ENCODE assay signal across 20 cellular contexts in genomic region chrX:10045327-10046000, GRCh38.
DNase-seq lines count a peak whose midpoint lies in the region; ATAC-seq and TF ChIP-seq lines count a peak whose summit lies in the region.
"Had no signal": no experiment of that assay in that cellular context is flagged by ENCODE, and none has a peak within 500 bp of the region (broad histone marks: within the 10 kb centered on the region; RNA-seq: fewer than 3 reads in every experiment).

No MANE protein-coding gene starts in this region.

- TF ChIP-seq CTCF in ascending aorta (IDR thresholded peaks at IDR 0.05) (no peak), foreskin keratinocyte (conservative IDR thresholded peaks at IDR 0.05) (no peak)

- H3K27me3 ChIP-seq in ascending aorta (no peaks in the 10 kb centered on the region), foreskin keratinocyte (no peaks in the 10 kb centered on the region), aorta (ENCODE audit: control insufficient read depth in 1 of 2, insufficient read depth in 2 of 2, low read length in 1 of 2) (no peaks in the 10 kb centered on the region)
- H3K27me3 ChIP-seq: BLaER1, brain microvascular endothelial cell had no signal

- H3K4me1 ChIP-seq in ascending aorta (peaks cover 0 to 5% of the 10 kb centered on the region in 2 donors), foreskin keratinocyte (no peaks in the 10 kb centered on the region), aorta (ENCODE audit: control insufficient read depth in 1 of 2, insufficient read depth in 2 of 2, low read length in 2 of 2) (peaks cover 0 to 4% of the 10 kb centered on the region in 2 donors)

- peak overlapping the region; percentile 51 to 75 for H3K27ac ChIP-seq in ascending aorta
- no peak overlapping the region for H3K27ac ChIP-seq in foreskin keratinocyte
- peak overlapping the region in 1 of 2 donors; percentile 87 for H3K27ac ChIP-seq in aorta (ENCODE audit: low read depth in 1 of 2, low read length in 2 of 2)
- H3K27ac ChIP-seq: BLaER1, brain microvascular endothelial cell, HL-60 had no signal

- intact Hi-C loops in ascending aorta (cut with DNase I) (no loop called here), aorta (cut with DNase I) (no loop called here)

- ATAC-seq in foreskin keratinocyte: peak; percentile 53
- ATAC-seq in aorta (ENCODE audit: low FRiP score): peak; percentile 67
- ATAC-seq: T-cell had no signal

- peak in 1 of 2 donors; percentile 74 for DNase-seq in ascending aorta (ENCODE audit: low spot score in 2 of 2)
- DNase-seq in foreskin keratinocyte: no peak
- peak; percentile 61 for DNase-seq in myocyte (ENCODE audit: low read depth)
- peak; percentile 70 to 77 for DNase-seq in aorta
- DNase-seq in dedifferentiated amniotic fluid mesenchymal stem cell (ENCODE audit: extremely low spot score): no peak
- no peak for DNase-seq in NK-92 (lab: John Stamatoyannopoulos, UW; ENCODE audit: unreplicated experiment)
- no peak for DNase-seq in globus pallidus (ENCODE audit: low spot score)
- DNase-seq: activated CD4-positive, alpha-beta T cell treated with anti-CD3 and anti-CD28 coated beads for 1 hour; activated naive CD4-positive, alpha-beta T cell treated with anti-CD3 and anti-CD28 coated beads for 36 hours; brain microvascular endothelial cell; DMS153; effector CD4-positive, alpha-beta T cell; KG1; NCI-H1092 treated with DMSO at 0.1 percent for 48 hours; NCI-H2171; posterior cingulate gyrus; stimulated activated CD4-positive, alpha-beta T cell treated with anti-CD3 and anti-CD28 coated beads, Interleukin-15, amount 100 ng/mL, for 24 hours; T-cell had no signal

- H3K36me3 ChIP-seq in ascending aorta: no peaks in the 10 kb centered on the region
- H3K36me3 ChIP-seq in aorta (ENCODE audit: control insufficient read depth in 1 of 2, insufficient read depth in 2 of 2, low read length in 1 of 2): no peaks in the 10 kb centered on the region
- H3K36me3 ChIP-seq: BLaER1, brain microvascular endothelial cell had no signal

- no peak overlapping the region for H3K4me3 ChIP-seq in ascending aorta
- no peak overlapping the region for H3K4me3 ChIP-seq in aorta (ENCODE audit: low read length in 2 of 2)
- H3K4me3 ChIP-seq: BLaER1 had no signal

- H3K9me3 ChIP-seq in ascending aorta (no peaks in the 10 kb centered on the region), aorta (ENCODE audit: control insufficient read depth, low read length) (no peaks in the 10 kb centered on the region)
- H3K9me3 ChIP-seq: BLaER1 had no signal

- 9 to 44% methylated on average over 13 of the region's 13 CpGs for WGBS in aorta, 2 donors

Comparison
In these comparisons a context has a peak if more than half of its experiments do, and no peak if none do; other contexts are left out.
1. DNase-seq: peak in myocyte (single experiment) and aorta (2 of 2); none in foreskin keratinocyte (0 of 2), dedifferentiated amniotic fluid mesenchymal stem cell (single experiment), NK-92 (single experiment) and globus pallidus (single experiment).